12 cellular contexts compared by ENCODE assay signal in genomic region chr3:56795097-56795806, GRCh38. TPM values are rescaled to one million over a fixed set of nuclear protein-coding genes. Genes with fewer than 3 reads are reported as not detected.
A peak's percentile ranks its signal among the peaks of the same experiment; 100 is the strongest.
DNase-seq lines count a peak whose midpoint lies in the region; ATAC-seq, FAIRE-seq and TF ChIP-seq lines count a peak whose summit lies in the region.
"Had no signal": no experiment of that assay in that cellular context is flagged by ENCODE, and none has a peak within 500 bp of the region (broad histone marks: within the 10 kb centered on the region; RNA-seq: fewer than 3 reads in every experiment).

No MANE protein-coding gene starts in this region.

- H3K27ac ChIP-seq in VCaP, result peak overlapping the region; percentile 35
- H3K27ac ChIP-seq in endothelial cell of umbilical vein (ENCODE audit: insufficient read depth, low read depth, low read length), result no peak overlapping the region
- H3K27ac ChIP-seq in pancreas, result peak overlapping the region; percentile 4 to 85 (median 61)

- H2AFZ ChIP-seq in endothelial cell of umbilical vein (ENCODE audit: low read depth, low read length), result no peak overlapping the region

- intact Hi-C loops in endothelial cell of umbilical vein (cut with micrococcal nuclease) (no loop called here), pancreas (cut with DNase I) (loop anchor here in 2 of 3 donors (10.0 kb wide), 1 partner anchor 50 kb away; no protein-coding TSS in a partner anchor)

- TF ChIP-seq POLR2A in endothelial cell of umbilical vein (IDR thresholded peaks at IDR 0.05; ENCODE audit: low read depth, low read length), result no peak

- no peak overlapping the region for H3K4me3 ChIP-seq in endothelial cell of umbilical vein (replicated peaks in 1 of 3; ENCODE audit: insufficient read depth in 1 of 3, low read depth in 1 of 3, low read length in 3 of 3)
- no peak overlapping the region for H3K4me3 ChIP-seq in pancreas

- no peak overlapping the region for H3K9ac ChIP-seq in endothelial cell of umbilical vein (replicated peaks; ENCODE audit: extremely low read depth, insufficient read depth, low read length)

- H3K36me3 ChIP-seq in endothelial cell of umbilical vein (ENCODE audit: control insufficient read depth in 2 of 2, extremely low read depth in 1 of 2, insufficient read depth in 2 of 2, low read length in 2 of 2) (no peaks in the 10 kb centered on the region), pancreas (no peaks in the 10 kb centered on the region)

- dilution Hi-C loops in endothelial cell of umbilical vein (cut with MboI; ENCODE audit: extremely low pct_ligation_motif_present, low sequenced_read_pairs), result no loop called here

- peaks cover 4% of the 10 kb centered on the region for H3K79me2 ChIP-seq in endothelial cell of umbilical vein (ENCODE audit: control insufficient read depth, insufficient read depth, low read length)

- CTCF ChIA-PET in endothelial cell of umbilical vein (lab: Charles Lee), result interaction anchor here (2.5 kb wide), 1 partner anchor 194 kb away, joined by 6 read pairs; no protein-coding TSS in a partner anchor

- no peak overlapping the region for H3K4me2 ChIP-seq in endothelial cell of umbilical vein (ENCODE audit: insufficient read depth, low read length)

- peaks cover 2% of the 10 kb centered on the region for H3K9me1 ChIP-seq in endothelial cell of umbilical vein (replicated peaks; ENCODE audit: control insufficient read depth, extremely low read depth, insufficient read depth, low read length)

- peak in 3 of 4 donors; percentile 13 to 33 (median 16) for ATAC-seq in pancreas
- no peak for ATAC-seq in GM18520 (IDR thresholded peaks at IDR 0.05; ENCODE audit: unreplicated experiment)
- ATAC-seq in GM18861 (IDR thresholded peaks at IDR 0.05; ENCODE audit: unreplicated experiment), result no peak

- WGBS in pancreas, 2 donors, result 50 to 55% methylated on average over 7 of the region's 7 CpGs

- DNase-seq in ELF-1 (ENCODE audit: low read depth, low spot score), result peak; percentile 30
- peak; percentile 71 for DNase-seq in endothelial cell of umbilical vein (ENCODE audit: low read depth, low spot score)
- no peak for DNase-seq in pancreas
- no peak for DNase-seq in KG1 (lab: John Stamatoyannopoulos, UW)
- DNase-seq in stimulated activated CD4-positive, alpha-beta T cell treated with anti-CD3 and anti-CD28 coated beads, Interleukin-12 subunit alpha, Interleukin-12 subunit beta, amount 100 ng/mL, for 4 hours, result no peak
- DNase-seq: DMS79 treated with DMSO at 0.1 percent for 48 hours, NCI-H510A treated with DMSO at 0.1 percent for 48 hours, retina, T-helper 9 cell had no signal

- H3K4me1 ChIP-seq in endothelial cell of umbilical vein (ENCODE audit: control insufficient read depth, extremely low read depth, insufficient read depth, low read length), result peaks cover 19% of the 10 kb centered on the region
- peaks cover 43 to 70% (median 49%) of the 10 kb centered on the region in 3 donors for H3K4me1 ChIP-seq in pancreas

- TF ChIP-seq CTCF in VCaP (conservative IDR thresholded peaks at IDR 0.05) (no peak), endothelial cell of umbilical vein (IDR thresholded peaks at IDR 0.05; ENCODE audit: extremely low read depth in 1 of 2, insufficient read depth in 1 of 2, low read depth in 1 of 2, low read length in 2 of 2) (no peak), pancreas (IDR thresholded peaks at IDR 0.05) (no peak)

- H3K27me3 ChIP-seq in endothelial cell of umbilical vein (ENCODE audit: control insufficient read depth in 2 of 2, insufficient read depth in 2 of 2, low read length in 2 of 2) (no peaks in the 10 kb centered on the region), pancreas (no peaks in the 10 kb centered on the region)

- FAIRE-seq in endothelial cell of umbilical vein (lab: Jason Lieb, UNC), result peak; percentile 79
- no peak for FAIRE-seq in pancreas (lab: Jason Lieb, UNC)

- H3K9me3 ChIP-seq in endothelial cell of umbilical vein (replicated peaks; ENCODE audit: control insufficient read depth, insufficient read depth, low read length), result no peaks in the 10 kb centered on the region
- no peaks in the 10 kb centered on the region for H3K9me3 ChIP-seq in pancreas

- POLR2A ChIA-PET in endothelial cell of umbilical vein (lab: Charles Lee), result no interaction called here

- no TSS peak for BruUV-seq in endothelial cell of umbilical vein (replicated peaks; lab: Mats Ljungman, UMichigan)

- no peaks in the 10 kb centered on the region for H4K20me1 ChIP-seq in endothelial cell of umbilical vein (replicated peaks; ENCODE audit: control insufficient read depth, extremely low read depth, insufficient read depth, low read length)

TF ChIP-seq in endothelial cell of umbilical vein, 7 proteins besides CTCF, POLR2A, EP300 and RAD21:
- TF ChIP-seq POLR2AphosphoS5 (IDR thresholded peaks at IDR 0.05; ENCODE audit: insufficient read depth, low read depth, low read length), result no peak
- TF ChIP-seq EZH2 (IDR thresholded peaks at IDR 0.05; ENCODE audit: borderline replicate concordance, low read depth, low read length, severe bottlenecking), result no peak
- TF ChIP-seq MYC (IDR thresholded peaks at IDR 0.05; ENCODE audit: low read depth, low read length), result no peak
- TF ChIP-seq MAX (IDR thresholded peaks at IDR 0.05; ENCODE audit: insufficient read depth, insufficient read length), result no peak
- TF ChIP-seq FOS (IDR thresholded peaks at IDR 0.05; ENCODE audit: borderline replicate concordance, insufficient read depth, low read length), result no peak
- no peak for TF ChIP-seq JUN (IDR thresholded peaks at IDR 0.05; ENCODE audit: borderline replicate concordance, insufficient read depth, insufficient read length, low read depth)
- no peak for TF ChIP-seq GATA2 (IDR thresholded peaks at IDR 0.05; ENCODE audit: insufficient read depth, insufficient read length, low read depth, low read length)

RNA-seq across cellular contexts. Expression of gene ARHGEF3, which starts 6.5 kb away (rescaled TPM):
- 11.5 and 16.3 TPM in 2 replicates for total RNA-seq in endothelial cell of umbilical vein
- polyA plus RNA-seq in endothelial cell of umbilical vein, result 6.5 and 6.7 TPM in 2 replicates
- 7.6 and 7.7 TPM in 2 replicates for polyA plus RNA-seq in endothelial cell of umbilical vein (2011; cell fraction: cytosol; rRNA removed)
- 10.9 and 11.7 TPM in 2 replicates for polyA plus RNA-seq in endothelial cell of umbilical vein (2011; cell fraction: nucleus; rRNA removed)
- polyA plus RNA-seq in endothelial cell of umbilical vein (2012), result 11.6 and 14.8 TPM in 2 replicates
- polyA minus RNA-seq in endothelial cell of umbilical vein, result 13.4 and 15.2 TPM in 2 replicates
- 5.9 TPM for polyA minus RNA-seq in endothelial cell of umbilical vein (2011; cell fraction: cytosol; rRNA and poly(A)+ RNA removed)
- polyA minus RNA-seq in endothelial cell of umbilical vein (2011; cell fraction: nucleus; rRNA and poly(A)+ RNA removed), result 8.1 and 9.1 TPM in 2 replicates
- 10 to 100 TPM; 12.6 to 36.5 (median 26.8) TPM for total RNA-seq in pancreas
- polyA plus RNA-seq in pancreas, result 10 to 100 TPM; 11.4 to 11.8 TPM

Comparison
In these comparisons a context has a peak if more than half of its experiments do, and no peak if none do; other contexts are left out.
1. DNase-seq: peak in ELF-1 (single experiment) and endothelial cell of umbilical vein (single experiment); none in pancreas (0 of 6), KG1 (single experiment) and stimulated activated CD4-positive, alpha-beta T cell treated with anti-CD3 and anti-CD28 coated beads, Interleukin-12 subunit alpha, Interleukin-12 subunit beta, amount 100 ng/mL, for 4 hours (single experiment).
2. ATAC-seq: peak in pancreas (3 of 4); none in GM18520 (single experiment) and GM18861 (single experiment).